19 cellular contexts compared by ENCODE assay signal in genomic region chr1:7554343-7555270, GRCh38.
DNase-seq lines count a peak whose midpoint lies in the region; ATAC-seq and TF ChIP-seq lines count a peak whose summit lies in the region.
"Had no signal": no experiment of that assay in that cellular context is flagged by ENCODE, and none has a peak within 500 bp of the region (broad histone marks: within the 10 kb centered on the region; RNA-seq: fewer than 3 reads in every experiment).

No MANE protein-coding gene starts in this region.

- H3K27ac ChIP-seq in WERI-Rb-1 = peak overlapping the region; percentile 80
- H3K27ac ChIP-seq in right cardiac atrium (ENCODE audit: low read length) = peak overlapping the region; percentile 19
- no peak overlapping the region for H3K27ac ChIP-seq in upper lobe of right lung
- H3K27ac ChIP-seq in hepatocyte = no peak overlapping the region
- H3K27ac ChIP-seq in CD8-positive, alpha-beta T cell (ENCODE audit: low read depth, low read length) = no peak overlapping the region
- H3K27ac ChIP-seq: uterus had no signal

- ATAC-seq in natural killer cell (peak in 2 of 3 donors; percentile 62 to 71), right cardiac atrium (peak; percentile 37 to 43), upper lobe of right lung (no peak)
- no peak for ATAC-seq in natural killer cell treated with Interleukin-12 subunit alpha and Interleukin-12 subunit beta and Interleukin-15 and Interleukin-18, amount 100 ng/mL, for 72 hours
- no peak for ATAC-seq in CD8-positive, alpha-beta T cell
- ATAC-seq: GM23338; stimulated activated naive CD8-positive, alpha-beta T cell treated with anti-CD3 and anti-CD28 coated beads, Interleukin-15, amount 100 ng/mL, for 72 hours had no signal

- H2AFZ ChIP-seq in hepatocyte = no peak overlapping the region
- H2AFZ ChIP-seq: GM23338 had no signal

- no peaks in the 10 kb centered on the region for H3K36me3 Mint-ChIP-seq in natural killer cell
- no peaks in the 10 kb centered on the region for H3K36me3 Mint-ChIP-seq in natural killer cell treated with Interleukin-12 subunit alpha and Interleukin-12 subunit beta and Interleukin-15 and Interleukin-18, amount 100 ng/mL, for 72 hours
- H3K36me3 Mint-ChIP-seq in CD8-positive, alpha-beta T cell = no peaks in the 10 kb centered on the region

- no peak overlapping the region for H3K4me2 ChIP-seq in hepatocyte
- H3K4me2 ChIP-seq: GM23338 had no signal

- 27% methylated on average over 12 of the region's 12 CpGs for WGBS in right cardiac atrium
- WGBS in hepatocyte (ENCODE audit: low lambda C conversion rate, missing lambda C conversion rate) = 71% methylated on average over 12 of the region's 12 CpGs

- H3K27ac Mint-ChIP-seq in natural killer cell = peak overlapping the region in 1 of 2 donors; percentile 51
- no peak overlapping the region for H3K27ac Mint-ChIP-seq in natural killer cell treated with Interleukin-12 subunit alpha and Interleukin-12 subunit beta and Interleukin-15 and Interleukin-18, amount 100 ng/mL, for 72 hours
- H3K27ac Mint-ChIP-seq in CD8-positive, alpha-beta T cell = no peak overlapping the region
- H3K27ac Mint-ChIP-seq: GM23338 had no signal

- H3K9me2 ChIP-seq in hepatocyte (replicated peaks; ENCODE audit: insufficient read depth) = no peaks in the 10 kb centered on the region

- H3K4me1 ChIP-seq in right cardiac atrium (ENCODE audit: control insufficient read depth, insufficient read depth, low read length) (peaks cover 18% of the 10 kb centered on the region), upper lobe of right lung (peaks cover 20% of the 10 kb centered on the region), hepatocyte (ENCODE audit: insufficient read depth) (peaks cover 14% of the 10 kb centered on the region)
- no peaks in the 10 kb centered on the region for H3K4me1 ChIP-seq in CD8-positive, alpha-beta T cell (ENCODE audit: insufficient read depth, low read length)

- DNase-seq in natural killer cell (no peak), WERI-Rb-1 (peak; percentile 77), right cardiac atrium (peak in 1 of 3 donors; percentile 56), upper lobe of right lung (peak; percentile 3), hepatocyte (ENCODE audit: low spot score) (no peak), CD1c-positive myeloid dendritic cell (ENCODE audit: extremely low spot score) (no peak)
- DNase-seq in natural killer cell treated with Interleukin-12 subunit alpha and Interleukin-12 subunit beta and Interleukin-15 and Interleukin-18, amount 100 ng/mL, for 72 hours (ENCODE audit: low spot score) = no peak
- DNase-seq in CD8-positive, alpha-beta T cell = no peak
- DNase-seq: activated naive CD4-positive, alpha-beta T cell treated with Interleukin-2 at 50 U/mL for 16 hours; AML-193; effector memory CD4-positive, alpha-beta T cell; foreskin melanocyte; NCI-H1048; NCI-H226; occipital lobe; stimulated activated naive CD8-positive, alpha-beta T cell treated with anti-CD3 and anti-CD28 coated beads, Interleukin-15, amount 100 ng/mL, for 72 hours; uterus had no signal

- H4K20me1 ChIP-seq in hepatocyte (ENCODE audit: insufficient read depth, poor library complexity, severe bottlenecking) = no peaks in the 10 kb centered on the region

- H3K79me2 ChIP-seq in hepatocyte = no peaks in the 10 kb centered on the region

- peaks cover 0 to 3% of the 10 kb centered on the region in 2 donors for H3K27me3 Mint-ChIP-seq in natural killer cell (ENCODE audit: low read depth in 2 of 2)
- H3K27me3 Mint-ChIP-seq in natural killer cell treated with Interleukin-12 subunit alpha and Interleukin-12 subunit beta and Interleukin-15 and Interleukin-18, amount 100 ng/mL, for 72 hours = peaks cover 0 to 7% of the 10 kb centered on the region in 2 donors
- peaks cover 13% of the 10 kb centered on the region for H3K27me3 Mint-ChIP-seq in CD8-positive, alpha-beta T cell (ENCODE audit: low read depth)

- TF ChIP-seq CTCF in natural killer cell (IDR thresholded peaks at IDR 0.05) (no peak), WERI-Rb-1 (IDR thresholded peaks at IDR 0.05; ENCODE audit: low read depth, low read length) (no peak), upper lobe of right lung (IDR thresholded peaks at IDR 0.05) (no peak), hepatocyte (IDR thresholded peaks at IDR 0.05; ENCODE audit: poor library complexity) (no peak)
- no peak for TF ChIP-seq CTCF in CD8-positive, alpha-beta T cell (IDR thresholded peaks at IDR 0.05)

- H3K4me1 Mint-ChIP-seq in natural killer cell = peaks cover 17 to 23% of the 10 kb centered on the region in 2 donors
- H3K4me1 Mint-ChIP-seq in natural killer cell treated with Interleukin-12 subunit alpha and Interleukin-12 subunit beta and Interleukin-15 and Interleukin-18, amount 100 ng/mL, for 72 hours (ENCODE audit: low read depth in 2 of 2) = peaks cover 4 to 18% of the 10 kb centered on the region in 2 donors
- H3K4me1 Mint-ChIP-seq in CD8-positive, alpha-beta T cell (ENCODE audit: low read depth) = no peaks in the 10 kb centered on the region

- H3K36me3 ChIP-seq in WERI-Rb-1 (no peaks in the 10 kb centered on the region), upper lobe of right lung (no peaks in the 10 kb centered on the region), hepatocyte (replicated peaks; ENCODE audit: insufficient read depth, low read depth) (no peaks in the 10 kb centered on the region)
- H3K36me3 ChIP-seq in CD8-positive, alpha-beta T cell (ENCODE audit: insufficient read depth, low read length) = no peaks in the 10 kb centered on the region
- H3K36me3 ChIP-seq: uterus had no signal

- intact Hi-C loops in natural killer cell (cut with micrococcal nuclease) = no loop called here
- intact Hi-C loops in right cardiac atrium (cut with DNase I) = no loop called here
- intact Hi-C loops in upper lobe of right lung (cut with DNase I) = no loop called here
- intact Hi-C loops in CD8-positive, alpha-beta T cell (cut with DNase I, micrococcal nuclease) = no loop called here

- H3K4me3 Mint-ChIP-seq in natural killer cell = no peak overlapping the region
- no peak overlapping the region for H3K4me3 Mint-ChIP-seq in natural killer cell treated with Interleukin-12 subunit alpha and Interleukin-12 subunit beta and Interleukin-15 and Interleukin-18, amount 100 ng/mL, for 72 hours
- H3K4me3 Mint-ChIP-seq in CD8-positive, alpha-beta T cell = no peak overlapping the region
- H3K4me3 Mint-ChIP-seq: GM23338; stimulated activated naive CD8-positive, alpha-beta T cell treated with anti-CD3 and anti-CD28 coated beads, Interleukin-15, amount 100 ng/mL, for 72 hours had no signal

- no peaks in the 10 kb centered on the region for H3K9me3 ChIP-seq in WERI-Rb-1 (ENCODE audit: severe bottlenecking)
- no peaks in the 10 kb centered on the region for H3K9me3 ChIP-seq in right cardiac atrium (ENCODE audit: control insufficient read depth, low read length)
- H3K9me3 ChIP-seq in upper lobe of right lung = no peaks in the 10 kb centered on the region
- no peaks in the 10 kb centered on the region for H3K9me3 ChIP-seq in hepatocyte (ENCODE audit: low read depth)
- no peaks in the 10 kb centered on the region for H3K9me3 ChIP-seq in CD8-positive, alpha-beta T cell (ENCODE audit: low read length)
- H3K9me3 ChIP-seq: uterus had no signal

- no peaks in the 10 kb centered on the region for H3K27me3 ChIP-seq in WERI-Rb-1 (ENCODE audit: insufficient read depth, low read depth, severe bottlenecking)
- H3K27me3 ChIP-seq in right cardiac atrium (ENCODE audit: control insufficient read depth, insufficient read depth) = no peaks in the 10 kb centered on the region
- H3K27me3 ChIP-seq in upper lobe of right lung = no peaks in the 10 kb centered on the region
- H3K27me3 ChIP-seq in hepatocyte = no peaks in the 10 kb centered on the region
- H3K27me3 ChIP-seq in CD8-positive, alpha-beta T cell (ENCODE audit: insufficient read depth, low read length) = no peaks in the 10 kb centered on the region
- H3K27me3 ChIP-seq: uterus had no signal

- CTCF ChIA-PET in CD8-positive, alpha-beta T cell (lab: Charles Lee) = no interaction called here

- H3K4me3 ChIP-seq in WERI-Rb-1 (ENCODE audit: low read depth, low read length) = peak overlapping the region; percentile 3; the same call in 1 of the 2 replicates
- H3K4me3 ChIP-seq in right cardiac atrium (ENCODE audit: low read length) = no peak overlapping the region
- H3K4me3 ChIP-seq in upper lobe of right lung = no peak overlapping the region
- H3K4me3 ChIP-seq in hepatocyte = no peak overlapping the region
- H3K4me3 ChIP-seq in CD8-positive, alpha-beta T cell (ENCODE audit: low read depth, low read length) = no peak overlapping the region
- H3K4me3 ChIP-seq: GM23338, skin epidermis, uterus had no signal

- POLR2A ChIA-PET in CD8-positive, alpha-beta T cell (lab: Charles Lee) = interaction anchor here (0.7 to 0.8 kb wide), 2 partner anchors 23 to 27 kb away, joined by 3 to 4 read pairs; no protein-coding TSS in a partner anchor

- H3K9me3 Mint-ChIP-seq in natural killer cell = no peaks in the 10 kb centered on the region
- H3K9me3 Mint-ChIP-seq in natural killer cell treated with Interleukin-12 subunit alpha and Interleukin-12 subunit beta and Interleukin-15 and Interleukin-18, amount 100 ng/mL, for 72 hours = no peaks in the 10 kb centered on the region
- no peaks in the 10 kb centered on the region for H3K9me3 Mint-ChIP-seq in CD8-positive, alpha-beta T cell
- H3K9me3 Mint-ChIP-seq: GM23338; stimulated activated naive CD8-positive, alpha-beta T cell treated with anti-CD3 and anti-CD28 coated beads, Interleukin-15, amount 100 ng/mL, for 72 hours had no signal

Comparison
In these comparisons a context has a peak if more than half of its experiments do, and no peak if none do; other contexts are left out.
1. ATAC-seq: peak in natural killer cell (2 of 3) and right cardiac atrium (2 of 2); none in natural killer cell treated with Interleukin-12 subunit alpha and Interleukin-12 subunit beta and Interleukin-15 and Interleukin-18, amount 100 ng/mL, for 72 hours (0 of 2), upper lobe of right lung (single experiment) and CD8-positive, alpha-beta T cell (single experiment).
2. DNase-seq: peak in WERI-Rb-1 (single experiment) and upper lobe of right lung (single experiment); none in natural killer cell (single experiment), natural killer cell treated with Interleukin-12 subunit alpha and Interleukin-12 subunit beta and Interleukin-15 and Interleukin-18, amount 100 ng/mL, for 72 hours (single experiment), hepatocyte (single experiment), CD8-positive, alpha-beta T cell (0 of 7) and CD1c-positive myeloid dendritic cell (single experiment).
3. H3K27ac ChIP-seq: peak in WERI-Rb-1 (single experiment) and right cardiac atrium (single experiment); none in upper lobe of right lung (single experiment), hepatocyte (single experiment) and CD8-positive, alpha-beta T cell (single experiment).